ENCODE assay signal across 7 cellular contexts in the genomic region with DNA sequence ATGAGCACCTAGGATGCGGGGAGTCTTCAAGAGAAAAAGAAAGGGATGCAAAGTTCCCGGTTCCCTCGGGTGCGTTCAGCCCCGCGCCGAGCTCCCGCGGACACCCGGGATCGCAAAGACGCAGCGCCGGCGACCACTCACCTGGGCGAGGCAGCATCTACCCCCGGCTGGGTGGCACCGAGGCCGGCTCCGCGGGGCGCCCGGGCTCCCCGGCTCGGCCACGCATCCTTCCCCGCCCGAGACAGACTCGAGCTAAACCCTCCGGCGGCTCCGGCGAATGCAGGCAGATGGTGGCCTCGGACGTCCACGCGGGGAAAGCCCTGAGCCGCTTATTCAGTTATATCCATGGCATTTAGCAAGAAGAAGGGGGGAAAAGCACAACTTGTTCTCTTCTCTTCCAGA. TPM values are rescaled to one million over a fixed set of nuclear protein-coding genes. Genes with fewer than 3 reads are reported as not detected.
A peak's percentile ranks its signal among the peaks of the same experiment; 100 is the strongest.
DNase-seq lines count a peak whose midpoint lies in the region; ATAC-seq and TF ChIP-seq lines count a peak whose summit lies in the region.

No MANE protein-coding gene starts in this region.

- H3K9me3 ChIP-seq in fibroblast of lung (ENCODE audit: control insufficient read depth, insufficient read depth, low read depth, low read length): no peaks in the 10 kb centered on the region
- H3K9me3 ChIP-seq in psoas muscle: no peaks in the 10 kb centered on the region

- no peaks in the 10 kb centered on the region for H3K79me2 ChIP-seq in fibroblast of lung (ENCODE audit: control insufficient read depth, insufficient read depth, low read length)

- ATAC-seq in psoas muscle: peak in 1 of 4 donors; percentile 48

- peak overlapping the region; percentile 59 for H3K4me2 ChIP-seq in fibroblast of lung (ENCODE audit: extremely low read depth, insufficient read depth, low read length)

- DNase-seq in GM03348 (ENCODE audit: low spot score): peak; percentile 25
- DNase-seq in RPMI8226: peak; percentile 24
- peak in 1 of 2 donors; percentile 1 for DNase-seq in fibroblast of lung (ENCODE audit: low read depth in 2 of 2)
- peak in 1 of 2 donors; percentile 51 for DNase-seq in psoas muscle
- DNase-seq in KBM-7: no peak
- DNase-seq in NCI-H128 (lab: John Stamatoyannopoulos, UW; ENCODE audit: unreplicated experiment): no peak
- DNase-seq in EL: no peak

- H3K36me3 ChIP-seq in fibroblast of lung (ENCODE audit: control insufficient read depth, insufficient read depth, low read length): no peaks in the 10 kb centered on the region
- no peaks in the 10 kb centered on the region for H3K36me3 ChIP-seq in psoas muscle (ENCODE audit: insufficient read depth in 1 of 2, low read depth in 1 of 2)

- no peak overlapping the region for H3K9ac ChIP-seq in fibroblast of lung (ENCODE audit: insufficient read depth, low read length)

- no peak overlapping the region for H3K27ac ChIP-seq in fibroblast of lung (ENCODE audit: insufficient read depth, low read length)
- no peak overlapping the region for H3K27ac ChIP-seq in psoas muscle

- in situ Hi-C loops in KBM-7 (cut with MboI; ENCODE audit: low pct_unique_long_range_greater_than_20kb, low sequenced_read_pairs): no loop called here

- H2AFZ ChIP-seq in fibroblast of lung (ENCODE audit: low read length): no peak overlapping the region

- H4K20me1 ChIP-seq in fibroblast of lung (ENCODE audit: control insufficient read depth, extremely low read depth, insufficient read depth, low read length): no peaks in the 10 kb centered on the region

- peaks cover 4% of the 10 kb centered on the region for H3K27me3 ChIP-seq in fibroblast of lung (ENCODE audit: control insufficient read depth, insufficient read depth, low read length)
- H3K27me3 ChIP-seq in psoas muscle (ENCODE audit: insufficient read depth in 3 of 3, low read length in 2 of 3): peaks cover 0 to 3% (median 0%) of the 10 kb centered on the region in 3 donors

- 0 to 3% (median 2%) methylated on average over 35 to 38 of the region's 38 CpGs for WGBS in psoas muscle, 3 donors

- H3K4me3 ChIP-seq in fibroblast of lung (replicated peaks in 1 of 4; ENCODE audit: control extremely low read depth in 1 of 4, insufficient read depth in 1 of 4, low read depth in 3 of 4, low read length in 4 of 4) (peak overlapping the region in 2 of 4 experiments; percentile 47 to 53), psoas muscle (peak overlapping the region; percentile 62)

- H3K4me1 ChIP-seq in fibroblast of lung (ENCODE audit: control insufficient read depth, extremely low read depth, insufficient read depth, low read length) (no peaks in the 10 kb centered on the region), psoas muscle (peaks cover 6% of the 10 kb centered on the region)

- intact Hi-C loops in psoas muscle (cut with DNase I): loop anchor here (5.0 to 10.0 kb wide), 4 partner anchors 172 to 604 kb away; no protein-coding TSS in a partner anchor

- TF ChIP-seq CTCF in fibroblast of lung (conservative IDR thresholded peaks at IDR 0.05 in 1 of 2, IDR thresholded peaks at IDR 0.05 in 1 of 2; ENCODE audit: low read depth in 1 of 2, low read length in 2 of 2) (no peak), psoas muscle (IDR thresholded peaks at IDR 0.05) (no peak)

RNA-seq across cellular contexts. Expression of a gene that starts 0.4 kb away (rescaled TPM):
- total RNA-seq in fibroblast of lung (not detected in 2 replicates), psoas muscle (not detected)
- polyA plus RNA-seq in fibroblast of lung (not detected in 2 replicates), psoas muscle (under 1 TPM in 1 of 3 donors, not detected in 2; 0.06 TPM)
- polyA plus RNA-seq in fibroblast of lung (2012): not detected in 2 replicates
- polyA minus RNA-seq in fibroblast of lung (ENCODE audit: low replicate concordance): not detected in 2 replicates

Comparison
In these comparisons a context has a peak if more than half of its experiments do, and no peak if none do; other contexts are left out.
1. DNase-seq: peak in GM03348 (single experiment) and RPMI8226 (single experiment); none in KBM-7 (single experiment), NCI-H128 (single experiment) and EL (single experiment).